Comparison of ENCODE assay signal across 10 cellular contexts in the genomic region with DNA sequence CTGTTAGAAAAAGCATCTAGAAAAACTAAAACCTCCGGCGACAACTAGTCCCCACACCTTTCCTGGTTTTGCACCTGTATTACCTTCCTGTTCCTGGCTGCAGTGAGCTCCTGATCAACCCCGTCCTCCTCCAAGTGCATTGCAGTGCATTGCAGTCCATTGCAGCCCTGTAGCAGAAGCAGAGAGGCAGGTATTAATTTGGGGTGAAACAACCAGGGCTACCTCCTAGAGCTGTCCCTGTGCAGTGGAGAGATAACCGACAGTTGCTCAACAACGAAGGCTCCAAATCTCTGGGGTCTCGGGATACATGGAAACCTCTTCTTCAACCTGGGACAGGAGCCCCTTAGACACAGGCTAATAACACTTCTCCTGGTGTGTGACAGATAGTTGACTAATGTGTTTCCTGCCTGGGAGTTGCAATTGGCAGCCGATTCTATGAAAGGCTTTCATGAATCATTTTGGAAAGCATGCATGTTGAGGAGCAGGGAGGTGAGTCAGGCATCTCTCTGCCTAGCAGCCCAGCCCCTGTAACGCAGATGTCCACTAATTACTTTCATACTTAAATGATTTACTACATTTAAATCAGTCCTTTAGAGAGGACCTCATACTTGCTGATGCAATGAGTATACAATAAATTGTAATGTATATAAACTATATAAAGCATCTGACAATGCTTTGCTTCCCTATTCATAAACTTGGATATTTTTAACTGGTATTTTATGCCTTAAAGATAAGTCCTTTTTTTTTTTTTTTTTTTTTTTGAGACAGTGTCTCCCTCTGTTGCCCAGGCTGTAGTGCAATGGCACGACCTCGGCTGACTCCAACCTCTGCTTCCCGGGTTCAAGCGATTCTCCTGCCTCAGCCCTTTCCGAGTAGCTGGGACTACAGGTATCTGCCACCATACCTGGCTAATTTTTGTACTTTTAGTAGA. TPM values are rescaled to one million over a fixed set of nuclear protein-coding genes. Genes with fewer than 3 reads are reported as not detected.
DNase-seq lines count a peak whose midpoint lies in the region; ATAC-seq, FAIRE-seq and TF ChIP-seq lines count a peak whose summit lies in the region.
"Had no signal": no experiment of that assay in that cellular context is flagged by ENCODE, and none has a peak within 500 bp of the region (broad histone marks: within the 10 kb centered on the region; RNA-seq: fewer than 3 reads in every experiment).

No MANE protein-coding gene starts in this region.

- H3K4me3 Mint-ChIP-seq in activated CD4-positive, alpha-beta T cell treated with anti-CD3 and anti-CD28 coated beads for 36 hours, result no peak overlapping the region
- H3K4me3 Mint-ChIP-seq: CD8-positive, alpha-beta memory T cell had no signal

- no peaks in the 10 kb centered on the region for H3K36me3 Mint-ChIP-seq in activated CD4-positive, alpha-beta T cell treated with anti-CD3 and anti-CD28 coated beads for 36 hours (ENCODE audit: low read depth)
- H3K36me3 Mint-ChIP-seq: CD8-positive, alpha-beta memory T cell had no signal

- no peaks in the 10 kb centered on the region for H3K36me3 ChIP-seq in small intestine (ENCODE audit: control insufficient read depth in 2 of 2, insufficient read depth in 2 of 2, low read length in 2 of 2)
- H3K36me3 ChIP-seq: prostate gland had no signal

- no peak for TF ChIP-seq CTCF in foreskin fibroblast (IDR thresholded peaks at IDR 0.05; ENCODE audit: low read depth, low read length)

- H3K27me3 ChIP-seq in small intestine (ENCODE audit: control insufficient read depth in 2 of 2, insufficient read depth in 2 of 2, low read length in 2 of 2), result no peaks in the 10 kb centered on the region

- H3K4me3 ChIP-seq in foreskin fibroblast (ENCODE audit: low read depth in 1 of 2, low read length in 2 of 2) (no peak overlapping the region), small intestine (ENCODE audit: low read depth in 1 of 2, low read length in 2 of 2) (no peak overlapping the region)
- H3K4me3 ChIP-seq: prostate gland had no signal

- no peak for FAIRE-seq in small intestine (lab: Jason Lieb, UNC)

- H3K9me3 Mint-ChIP-seq in activated CD4-positive, alpha-beta T cell treated with anti-CD3 and anti-CD28 coated beads for 36 hours (ENCODE audit: low read depth), result no peaks in the 10 kb centered on the region

- CTCF ChIA-PET in activated CD4-positive, alpha-beta T cell treated with anti-CD3 and anti-CD28 coated beads for 36 hours (lab: Charles Lee), result interaction anchor here (0.5 to 0.7 kb wide), 2 partner anchors 26 to 34 kb away, joined by 3 read pairs; no protein-coding TSS in a partner anchor

- intact Hi-C loops in activated CD4-positive, alpha-beta T cell treated with anti-CD3 and anti-CD28 coated beads for 36 hours (cut with DNase I, micrococcal nuclease), result no loop called here

- no peak overlapping the region for H3K27ac Mint-ChIP-seq in activated CD4-positive, alpha-beta T cell treated with anti-CD3 and anti-CD28 coated beads for 36 hours
- H3K27ac Mint-ChIP-seq: CD8-positive, alpha-beta memory T cell had no signal

- 77 to 82% (median 78%) methylated on average over 13 of the region's 13 CpGs for WGBS in small intestine, 3 donors

- H3K4me1 ChIP-seq in small intestine (ENCODE audit: control insufficient read depth in 2 of 2, insufficient read depth in 1 of 2, low read depth in 1 of 2, low read length in 1 of 2), result no peaks in the 10 kb centered on the region
- H3K4me1 ChIP-seq: prostate gland had no signal

- DNase-seq in 8988T, result peak; percentile 43
- peak; percentile 74 for DNase-seq in H4 (ENCODE audit: low spot score)
- peak; percentile 83 for DNase-seq in SHP77 treated with DMSO at 0.1 percent for 48 hours (lab: John Stamatoyannopoulos, UW)
- DNase-seq in foreskin fibroblast, result peak; percentile 94 to 97
- no peak for DNase-seq in SIG-M5 (lab: John Stamatoyannopoulos, UW)
- no peak for DNase-seq in activated CD4-positive, alpha-beta T cell treated with anti-CD3 and anti-CD28 coated beads for 36 hours
- DNase-seq in small intestine, result no peak
- DNase-seq: CD8-positive, alpha-beta memory T cell had no signal

- H3K9me3 ChIP-seq in small intestine (ENCODE audit: control insufficient read depth, low read depth), result no peaks in the 10 kb centered on the region
- H3K9me3 ChIP-seq: prostate gland had no signal

- H3K4me1 Mint-ChIP-seq in activated CD4-positive, alpha-beta T cell treated with anti-CD3 and anti-CD28 coated beads for 36 hours, result no peaks in the 10 kb centered on the region
- H3K4me1 Mint-ChIP-seq: CD8-positive, alpha-beta memory T cell had no signal

- no peak overlapping the region for H3K27ac ChIP-seq in small intestine (ENCODE audit: low read depth in 1 of 2, low read length in 1 of 2)
- H3K27ac ChIP-seq: prostate gland had no signal

- ATAC-seq in activated CD4-positive, alpha-beta T cell treated with anti-CD3 and anti-CD28 coated beads for 36 hours, result no peak
- no peak for ATAC-seq in HG03159 (IDR thresholded peaks at IDR 0.05; ENCODE audit: unreplicated experiment)

- POLR2A ChIA-PET in activated CD4-positive, alpha-beta T cell treated with anti-CD3 and anti-CD28 coated beads for 36 hours (lab: Charles Lee), result no interaction called here

- H3K27me3 Mint-ChIP-seq in activated CD4-positive, alpha-beta T cell treated with anti-CD3 and anti-CD28 coated beads for 36 hours, result peaks cover 15% of the 10 kb centered on the region

RNA-seq across cellular contexts. Expression of gene PRR15, which starts 59.0 kb away (rescaled TPM):
- total RNA-seq in H4 (2014; rRNA removed; shearing (Covaris generic)), result 0.58 and 1.2 TPM in 2 replicates
- not detected for total RNA-seq in activated CD4-positive, alpha-beta T cell treated with anti-CD3 and anti-CD28 coated beads for 36 hours
- 100 to 1,000 TPM in 2 of 3 donors, 10 to 100 TPM in 1; 58.9 to 179 (median 155) TPM for polyA plus RNA-seq in small intestine
- total RNA-seq: CD8-positive, alpha-beta memory T cell had no signal
- polyA plus RNA-seq: CD8-positive, alpha-beta memory T cell had no signal

Comparison
In these comparisons a context has a peak if more than half of its experiments do, and no peak if none do; other contexts are left out.
1. DNase-seq: peak in 8988T (single experiment), H4 (single experiment), SHP77 treated with DMSO at 0.1 percent for 48 hours (single experiment) and foreskin fibroblast (2 of 2); none in SIG-M5 (single experiment), activated CD4-positive, alpha-beta T cell treated with anti-CD3 and anti-CD28 coated beads for 36 hours (single experiment) and small intestine (single experiment).